Comparison of ENCODE assay signal across 23 cellular contexts in the genomic region with DNA sequence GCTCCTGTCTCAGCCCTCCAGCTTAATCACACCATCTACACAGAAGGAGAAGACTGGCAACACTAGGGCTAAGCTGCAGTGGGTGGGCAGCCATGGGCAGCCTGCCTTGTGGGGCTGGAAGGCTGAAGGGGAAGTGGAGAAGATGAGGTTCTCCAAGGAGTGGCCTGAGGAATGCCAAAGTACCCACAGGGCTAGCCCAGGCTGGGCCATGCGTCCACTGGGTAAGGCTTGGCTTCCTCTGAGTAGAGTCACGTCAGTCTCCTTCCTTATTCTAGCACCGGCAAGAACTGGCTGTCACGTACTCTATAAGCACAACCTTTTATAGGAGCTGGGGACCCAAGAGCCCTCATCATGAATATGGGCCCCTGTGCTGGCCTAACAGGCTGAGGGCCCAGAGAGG.
"Had no signal": no experiment of that assay in that cellular context is flagged by ENCODE, and none has a peak within 500 bp of the region (broad histone marks: within the 10 kb centered on the region; RNA-seq: fewer than 3 reads in every experiment).

No MANE protein-coding gene starts in this region.

- H3K27ac ChIP-seq: brain microvascular endothelial cell, Peyer's patch, RWPE1, SJSA1 had no signal

- H3K4me1 ChIP-seq: Peyer's patch had no signal

- H3K4me3 ChIP-seq: Peyer's patch, SJSA1 had no signal

- H3K9me3 ChIP-seq: Peyer's patch, SJSA1 had no signal

- H3K4me3 Mint-ChIP-seq: activated B cell treated with CpG ODN at 0.5 μM for 24 hours; activated CD4-positive, alpha-beta memory T cell treated with anti-CD3 and anti-CD28 coated beads for 36 hours; activated CD4-positive, alpha-beta T cell treated with anti-CD3 and anti-CD28 coated beads, Interleukin-2, amount 10 ng/mL, durations not matched to agents 7 days and 5 days; activated naive CD8-positive, alpha-beta T cell; activated T-cell treated with anti-CD3 and anti-CD28 coated beads, Interleukin-2, amount 50 U/mL, for 4 hours; T-helper 17 cell had no signal

- H3K36me3 Mint-ChIP-seq: activated CD4-positive, alpha-beta memory T cell treated with anti-CD3 and anti-CD28 coated beads for 36 hours; activated naive CD8-positive, alpha-beta T cell had no signal

- ATAC-seq: activated T-cell treated with anti-CD3 and anti-CD28 coated beads, Interleukin-2, amount 50 U/mL, for 4 hours; SK-N-SH treated with all-trans-retinoic acid at 6 μM for 48 hours; T-helper 17 cell had no signal

- H3K27me3 ChIP-seq: Peyer's patch had no signal

- H3K4me1 Mint-ChIP-seq: activated CD4-positive, alpha-beta T cell treated with anti-CD3 and anti-CD28 coated beads, Interleukin-2, amount 10 ng/mL, durations not matched to agents 7 days and 5 days had no signal

- DNase-seq: activated B cell treated with CpG ODN at 0.5 μM for 24 hours; activated CD4-positive, alpha-beta memory T cell treated with anti-CD3 and anti-CD28 coated beads for 36 hours; activated CD4-positive, alpha-beta T cell treated with anti-CD3 and anti-CD28 coated beads for 1 hour; activated CD4-positive, alpha-beta T cell treated with anti-CD3 and anti-CD28 coated beads, Interleukin-2, amount 10 ng/mL, durations not matched to agents 7 days and 5 days; activated CD8-positive, alpha-beta memory T cell treated with anti-CD3 and anti-CD28 coated beads for 24 hours; activated naive CD4-positive, alpha-beta T cell treated with Interleukin-2 at 50 U/mL for 16 hours; activated T-cell treated with anti-CD3 and anti-CD28 coated beads, Interleukin-2, amount 50 U/mL, for 4 hours; brain microvascular endothelial cell; cerebellar nuclear complex; KG1; NCI-H1105; NCI-H1436; NCI-H1694 treated with DMSO at 0.1 percent for 48 hours; NCI-H2081; NCI-H510A treated with DMSO at 0.1 percent for 48 hours; Peyer's patch; Right ventricle myocardium superior; T-helper 17 cell; T-helper 9 cell had no signal

- H3K36me3 ChIP-seq: brain microvascular endothelial cell, Peyer's patch, SJSA1 had no signal

- H3K27ac Mint-ChIP-seq: activated B cell treated with CpG ODN at 0.5 μM for 24 hours; activated CD4-positive, alpha-beta memory T cell treated with anti-CD3 and anti-CD28 coated beads for 36 hours; activated CD4-positive, alpha-beta T cell treated with anti-CD3 and anti-CD28 coated beads, Interleukin-2, amount 10 ng/mL, durations not matched to agents 7 days and 5 days; activated naive CD8-positive, alpha-beta T cell; T-helper 17 cell had no signal

- H3K9me3 Mint-ChIP-seq: activated B cell treated with CpG ODN at 0.5 μM for 24 hours; activated CD4-positive, alpha-beta memory T cell treated with anti-CD3 and anti-CD28 coated beads for 36 hours; activated CD4-positive, alpha-beta T cell treated with anti-CD3 and anti-CD28 coated beads, Interleukin-2, amount 10 ng/mL, durations not matched to agents 7 days and 5 days; activated T-cell treated with anti-CD3 and anti-CD28 coated beads, Interleukin-2, amount 50 U/mL, for 4 hours had no signal
